ENCODE assay signal across 9 cellular contexts in genomic region chr18:63253428-63254372, GRCh38.
DNase-seq lines count a peak whose midpoint lies in the region; ATAC-seq and TF ChIP-seq lines count a peak whose summit lies in the region.
"Had no signal": no experiment of that assay in that cellular context is flagged by ENCODE, and none has a peak within 500 bp of the region (broad histone marks: within the 10 kb centered on the region; RNA-seq: fewer than 3 reads in every experiment).

No MANE protein-coding gene starts in this region.

- H3K4me1 Mint-ChIP-seq in CD4-positive, alpha-beta T cell (ENCODE audit: low read depth), result peaks cover 81% of the 10 kb centered on the region
- H3K4me1 Mint-ChIP-seq in chondrocyte (ENCODE audit: low read depth), result peaks cover 23% of the 10 kb centered on the region
- H3K4me1 Mint-ChIP-seq in nephron, result peaks cover 30% of the 10 kb centered on the region
- H3K4me1 Mint-ChIP-seq in WTC11, result peaks cover 4% of the 10 kb centered on the region; the same call in 1 of the 2 replicates

- intact Hi-C loops in CD4-positive, alpha-beta T cell (cut with DNase I, micrococcal nuclease), result loop anchor here in 1 of 2 experiments (5.0 kb wide), 2 partner anchors 39 to 64 kb away; partner anchors contain the start of gene BCL2

- POLR2A ChIA-PET in CD4-positive, alpha-beta T cell (lab: Charles Lee), result interaction anchor here (0.6 kb wide), 1 partner anchor 59 kb away, joined by 3 read pairs; no protein-coding TSS in a partner anchor
- POLR2A ChIA-PET in WTC11 (lab: Charles Lee), result no interaction called here

- CTCF ChIA-PET in CD4-positive, alpha-beta T cell (lab: Charles Lee), result interaction anchor here (0.6 to 1.2 kb wide), 3 partner anchors 12 to 49 kb away, joined by 3 to 5 read pairs (median 3); no protein-coding TSS in a partner anchor
- CTCF ChIA-PET in WTC11 (lab: Charles Lee), result interaction anchor here (0.6 kb wide), 1 partner anchor 341 kb away, joined by 3 read pairs; no protein-coding TSS in a partner anchor

- no peak for ATAC-seq in CD4-positive, alpha-beta T cell (ENCODE audit: poor library complexity)
- no peak for ATAC-seq in GM21381 (IDR thresholded peaks at IDR 0.05; ENCODE audit: unreplicated experiment)
- no peak for ATAC-seq in WTC11

- H3K9me3 ChIP-seq in CD4-positive, alpha-beta T cell (ENCODE audit: control insufficient read depth, low read length), result no peaks in the 10 kb centered on the region

- no peak for DNase-seq in CD4-positive, alpha-beta T cell
- DNase-seq in NOMO-1 treated with DMSO at 0.1 percent for 48 hours (lab: John Stamatoyannopoulos, UW; ENCODE audit: unreplicated experiment) (peak; percentile 92), chondrocyte (ENCODE audit: low spot score) (no peak), HT-29 (ENCODE audit: low spot score) (no peak), WTC11 (ENCODE audit: low spot score) (no peak), SK-N-DZ (ENCODE audit: low spot score) (no peak)
- DNase-seq: NCI-H748 treated with DMSO at 0.1 percent for 48 hours had no signal

- H3K36me3 Mint-ChIP-seq in CD4-positive, alpha-beta T cell (ENCODE audit: low read depth), result peaks cover 47% of the 10 kb centered on the region
- no peaks in the 10 kb centered on the region for H3K36me3 Mint-ChIP-seq in chondrocyte (ENCODE audit: low read depth)
- H3K36me3 Mint-ChIP-seq in nephron (ENCODE audit: low read depth), result peaks cover 9% of the 10 kb centered on the region
- no peaks in the 10 kb centered on the region for H3K36me3 Mint-ChIP-seq in WTC11

- no peaks in the 10 kb centered on the region for H3K9me3 Mint-ChIP-seq in CD4-positive, alpha-beta T cell
- no peaks in the 10 kb centered on the region for H3K9me3 Mint-ChIP-seq in chondrocyte (ENCODE audit: low read depth)
- peaks cover 5% of the 10 kb centered on the region for H3K9me3 Mint-ChIP-seq in nephron
- peaks cover 13% of the 10 kb centered on the region for H3K9me3 Mint-ChIP-seq in WTC11

- peak overlapping the region; percentile 63 for H3K27ac Mint-ChIP-seq in CD4-positive, alpha-beta T cell
- H3K27ac Mint-ChIP-seq in chondrocyte (ENCODE audit: unreplicated experiment) (peak overlapping the region; percentile 94), nephron (peak overlapping the region; percentile 66 to 86 (median 70)), WTC11 (no peak overlapping the region)

- H3K4me3 Mint-ChIP-seq in CD4-positive, alpha-beta T cell, result peak overlapping the region; percentile 50
- H3K4me3 Mint-ChIP-seq in chondrocyte (ENCODE audit: unreplicated experiment), result peak overlapping the region; percentile 53
- H3K4me3 Mint-ChIP-seq in nephron, result peak overlapping the region in 1 of 3 experiments; percentile 1
- no peak overlapping the region for H3K4me3 Mint-ChIP-seq in WTC11

- no peaks in the 10 kb centered on the region for H3K27me3 Mint-ChIP-seq in CD4-positive, alpha-beta T cell
- H3K27me3 Mint-ChIP-seq in chondrocyte (ENCODE audit: low read depth) (no peaks in the 10 kb centered on the region), nephron (ENCODE audit: low read depth) (no peaks in the 10 kb centered on the region), WTC11 (ENCODE audit: low read depth) (no peaks in the 10 kb centered on the region)

- H3K27ac ChIP-seq in CD4-positive, alpha-beta T cell (ENCODE audit: low read depth, low read length), result no peak overlapping the region

- TF ChIP-seq CTCF in CD4-positive, alpha-beta T cell (IDR thresholded peaks at IDR 0.05), result no peak
- no peak for TF ChIP-seq CTCF in chondrocyte (IDR thresholded peaks at IDR 0.05)
- no peak for TF ChIP-seq CTCF in nephron (IDR thresholded peaks at IDR 0.05; ENCODE audit: unreplicated experiment in 3 of 3)
- TF ChIP-seq CTCF in WTC11 (IDR thresholded peaks at IDR 0.05), result no peak

- H3K27me3 ChIP-seq in CD4-positive, alpha-beta T cell (ENCODE audit: control insufficient read depth, insufficient read depth, low read length), result no peaks in the 10 kb centered on the region

TF ChIP-seq in WTC11, 78 proteins besides CTCF, POLR2A, EP300 and RAD21:
- TF ChIP-seq ZNF416 (CRISPR knock-in tag; IDR thresholded peaks at IDR 0.05) (no peak), GTF2I (CRISPR knock-in tag; conservative IDR thresholded peaks at IDR 0.05) (no peak), ATF6 (CRISPR knock-in tag; IDR thresholded peaks at IDR 0.05) (no peak), FOXJ3 (CRISPR knock-in tag; IDR thresholded peaks at IDR 0.05; ENCODE audit: borderline replicate concordance) (no peak), ETV6 (CRISPR knock-in tag; IDR thresholded peaks at IDR 0.05) (no peak), ERG (CRISPR knock-in tag; IDR thresholded peaks at IDR 0.05) (no peak), ESRRA (CRISPR knock-in tag; IDR thresholded peaks at IDR 0.05; ENCODE audit: borderline replicate concordance) (no peak), E2F1 (CRISPR knock-in tag; IDR thresholded peaks at IDR 0.05) (no peak), PRRX2 (CRISPR knock-in tag; IDR thresholded peaks at IDR 0.05) (no peak), ZNF423 (CRISPR knock-in tag; IDR thresholded peaks at IDR 0.05) (no peak), IRF2 (CRISPR knock-in tag; IDR thresholded peaks at IDR 0.05; ENCODE audit: borderline replicate concordance, low read depth) (no peak), ATF3 (CRISPR knock-in tag; conservative IDR thresholded peaks at IDR 0.05) (no peak), ZNF219 (CRISPR knock-in tag; IDR thresholded peaks at IDR 0.05; ENCODE audit: borderline replicate concordance) (no peak), JAZF1 (CRISPR knock-in tag; IDR thresholded peaks at IDR 0.05) (no peak), USF1 (CRISPR knock-in tag; IDR thresholded peaks at IDR 0.05) (no peak), SP1 (CRISPR knock-in tag; conservative IDR thresholded peaks at IDR 0.05) (no peak), CREB1 (CRISPR knock-in tag; IDR thresholded peaks at IDR 0.05) (no peak), JUN (CRISPR knock-in tag; IDR thresholded peaks at IDR 0.05) (no peak), ZNF232 (CRISPR knock-in tag; IDR thresholded peaks at IDR 0.05) (no peak), FOXP4 (CRISPR knock-in tag; IDR thresholded peaks at IDR 0.05) (no peak)
